Comparison of ENCODE assay signal across 16 cellular contexts in the genomic region with DNA sequence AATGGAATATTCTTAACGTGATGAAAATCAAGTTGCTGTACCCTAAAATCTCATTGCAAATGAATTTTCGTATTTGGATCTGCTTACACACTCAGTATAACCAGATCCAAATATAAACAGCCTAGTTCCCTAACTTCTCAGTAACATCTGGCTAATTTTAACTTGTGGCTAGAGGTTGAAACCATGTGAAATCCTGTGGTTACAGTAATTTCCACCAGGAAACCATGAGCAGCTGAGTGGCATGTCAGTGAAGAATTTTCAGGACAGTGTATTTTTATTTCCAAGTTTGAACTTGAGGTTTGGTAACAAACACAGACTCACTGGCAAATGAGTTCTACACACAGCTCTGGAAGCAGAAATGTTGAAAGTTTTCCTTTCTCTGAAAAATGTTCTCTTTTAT.
A peak's percentile ranks its signal among the peaks of the same experiment; 100 is the strongest.
DNase-seq lines count a peak whose midpoint lies in the region; TF ChIP-seq lines count a peak whose summit lies in the region.
"Had no signal": no experiment of that assay in that cellular context is flagged by ENCODE, and none has a peak within 500 bp of the region (broad histone marks: within the 10 kb centered on the region; RNA-seq: fewer than 3 reads in every experiment).

No MANE protein-coding gene starts in this region.

- H3K4me3 Mint-ChIP-seq in endodermal cell, result no peak overlapping the region
- H3K4me3 Mint-ChIP-seq: naive thymus-derived CD4-positive, alpha-beta T cell; stimulated activated naive B cell treated with anti-CD40 and anti-IgM and Interleukin-4, amounts not matched to agents 10 μg/mL and 1 μg/mL and 100 μg/mL, for 72 hours had no signal

- no peak overlapping the region for H3K4me2 ChIP-seq in mesendoderm (ENCODE audit: low read length)

- TF ChIP-seq CTCF in A673 (conservative IDR thresholded peaks at IDR 0.05; ENCODE audit: low read depth, low read length), result no peak
- no peak for TF ChIP-seq CTCF in endodermal cell (conservative IDR thresholded peaks at IDR 0.05)

- POLR2A ChIA-PET in A673 (lab: Charles Lee; ENCODE audit: low non-redundant PET), result no interaction called here

- no peak overlapping the region for H3K18ac ChIP-seq in mesendoderm (ENCODE audit: low read length)

- H3K27ac ChIP-seq in A673 (ENCODE audit: low read depth, low read length, poor library complexity, severe bottlenecking) (peak overlapping the region; percentile 84), mesendoderm (ENCODE audit: low read depth, low read length) (no peak overlapping the region), endodermal cell (ENCODE audit: low read depth, low read length) (no peak overlapping the region)
- H3K27ac ChIP-seq: gastroesophageal sphincter, spleen had no signal

- peaks cover 7% of the 10 kb centered on the region for H3K4me1 Mint-ChIP-seq in endodermal cell
- H3K4me1 Mint-ChIP-seq: naive thymus-derived CD4-positive, alpha-beta T cell; stimulated activated naive B cell treated with anti-CD40 and anti-IgM and Interleukin-4, amounts not matched to agents 10 μg/mL and 1 μg/mL and 100 μg/mL, for 72 hours had no signal

- H3K9ac ChIP-seq in mesendoderm (ENCODE audit: low read length) (no peak overlapping the region), endodermal cell (ENCODE audit: extremely low read depth, low read length, poor library complexity, severe bottlenecking) (no peak overlapping the region)

- H3K56ac ChIP-seq in mesendoderm (ENCODE audit: low read length), result no peak overlapping the region

- no peak overlapping the region for H2BK15ac ChIP-seq in mesendoderm (replicated peaks; ENCODE audit: low read depth)

- intact Hi-C loops in A673 (cut with micrococcal nuclease; ENCODE audit: unreplicated experiment), result loop anchor here (5.0 kb wide), 1 partner anchor 153 kb away; no protein-coding TSS in a partner anchor

- no peaks in the 10 kb centered on the region for H3K36me3 ChIP-seq in A673 (ENCODE audit: insufficient read depth, low read length, poor library complexity, severe bottlenecking)
- no peaks in the 10 kb centered on the region for H3K36me3 ChIP-seq in mesendoderm (ENCODE audit: control insufficient read depth, insufficient read depth, low read length)
- H3K36me3 ChIP-seq in endodermal cell (ENCODE audit: control insufficient read depth, insufficient read depth, low read length), result no peaks in the 10 kb centered on the region
- H3K36me3 ChIP-seq: gastroesophageal sphincter, spleen had no signal

- H3K79me2 ChIP-seq in mesendoderm (ENCODE audit: control insufficient read depth, insufficient read depth, low read length), result no peaks in the 10 kb centered on the region

- no peak overlapping the region for H4K8ac ChIP-seq in mesendoderm (ENCODE audit: low read depth, low read length)

- H2BK5ac ChIP-seq in mesendoderm (ENCODE audit: low read length), result no peak overlapping the region

- H3K4me1 ChIP-seq in A673 (ENCODE audit: insufficient read depth, low read length, poor library complexity, severe bottlenecking) (peaks cover 95% of the 10 kb centered on the region), mesendoderm (ENCODE audit: control insufficient read depth, low read depth, low read length) (no peaks in the 10 kb centered on the region), endodermal cell (ENCODE audit: control insufficient read depth, insufficient read depth, low read length) (no peaks in the 10 kb centered on the region)
- H3K4me1 ChIP-seq: gastroesophageal sphincter, spleen had no signal

- DNase-seq in A673 (ENCODE audit: low spot score) (peak; percentile 61), HT1080 (ENCODE audit: low read depth) (peak; percentile 21), OCI-M1 (lab: John Stamatoyannopoulos, UW) (peak; percentile 32), iris pigment epithelial cell (ENCODE audit: low read depth) (peak; percentile 48), mesendoderm (no peak), endodermal cell (no peak), NCI-H446 treated with DMSO at 0.1 percent for 48 hours (lab: John Stamatoyannopoulos, UW) (no peak), KG1 (lab: John Stamatoyannopoulos, UW) (no peak)
- DNase-seq: activated effector memory CD4-positive, alpha-beta T cell treated with anti-CD3 and anti-CD28 coated beads, Interleukin-2, amount 50 U/mL, for 16 hours; naive thymus-derived CD4-positive, alpha-beta T cell; NCI-H2107; spleen; stimulated activated naive B cell treated with anti-CD40 and anti-IgM and Interleukin-4, amounts not matched to agents 10 μg/mL and 1 μg/mL and 100 μg/mL, for 72 hours; T-helper 2 cell had no signal

- H3K27ac Mint-ChIP-seq in endodermal cell, result no peak overlapping the region
- H3K27ac Mint-ChIP-seq: naive thymus-derived CD4-positive, alpha-beta T cell; stimulated activated naive B cell treated with anti-CD40 and anti-IgM and Interleukin-4, amounts not matched to agents 10 μg/mL and 1 μg/mL and 100 μg/mL, for 72 hours; type B pancreatic cell had no signal

- H3K27me3 ChIP-seq in A673 (replicated peaks; ENCODE audit: insufficient read depth, low read depth, low read length, poor library complexity), result no peaks in the 10 kb centered on the region
- H3K27me3 ChIP-seq in mesendoderm (ENCODE audit: insufficient read depth, low read length, poor library complexity), result no peaks in the 10 kb centered on the region
- H3K27me3 ChIP-seq in endodermal cell (ENCODE audit: control insufficient read depth, insufficient read depth, low read length, poor library complexity, severe bottlenecking), result no peaks in the 10 kb centered on the region

- no TSS peak for BruUV-seq in A673 (replicated peaks; lab: Mats Ljungman, UMichigan)

- H3K23ac ChIP-seq in mesendoderm (ENCODE audit: low read length), result no peak overlapping the region

- CTCF ChIA-PET in A673 (lab: Charles Lee), result no interaction called here

- H3K9me3 Mint-ChIP-seq in endodermal cell, result no peaks in the 10 kb centered on the region

- H3K4me3 ChIP-seq in A673 (ENCODE audit: low read depth, low read length, poor library complexity, severe bottlenecking) (no peak overlapping the region), mesendoderm (ENCODE audit: low read length) (no peak overlapping the region), endodermal cell (ENCODE audit: low read length) (no peak overlapping the region)
- H3K4me3 ChIP-seq: gastroesophageal sphincter, spleen had no signal

- no peaks in the 10 kb centered on the region for H3K79me1 ChIP-seq in mesendoderm (ENCODE audit: low read length)

- H2BK120ac ChIP-seq in mesendoderm (ENCODE audit: low read depth, low read length), result no peak overlapping the region

- no peak overlapping the region for H2AK5ac ChIP-seq in mesendoderm (ENCODE audit: low read length)

- no peak overlapping the region for H3K4ac ChIP-seq in mesendoderm (ENCODE audit: low read depth, low read length)

- H3K9me3 ChIP-seq in A673 (ENCODE audit: low read depth, low read length, poor library complexity, severe bottlenecking) (no peaks in the 10 kb centered on the region), endodermal cell (ENCODE audit: control insufficient read depth, low read length) (no peaks in the 10 kb centered on the region)
- H3K9me3 ChIP-seq: gastroesophageal sphincter, spleen had no signal

- H4K5ac ChIP-seq in mesendoderm (ENCODE audit: low read length), result no peak overlapping the region

- no CpG with 5 or more reads among the region's 2 CpGs for WGBS in mesendoderm (ENCODE audit: extremely low coverage, insufficient coverage, low lambda C conversion rate)
- WGBS in endodermal cell (ENCODE audit: insufficient coverage in 1 of 2, insufficient read length in 1 of 2), 2 experiments, result 100% methylated on average over 2 of the region's 2 CpGs; no CpG with 5 or more reads in 1 of the 2 experiments

- H3K27me3 Mint-ChIP-seq in endodermal cell (ENCODE audit: insufficient read depth), result no peaks in the 10 kb centered on the region
- H3K27me3 Mint-ChIP-seq: stimulated activated naive B cell treated with anti-CD40 and anti-IgM and Interleukin-4, amounts not matched to agents 10 μg/mL and 1 μg/mL and 100 μg/mL, for 72 hours had no signal

- H3K36me3 Mint-ChIP-seq in endodermal cell (ENCODE audit: low read depth), result no peaks in the 10 kb centered on the region
- H3K36me3 Mint-ChIP-seq: naive thymus-derived CD4-positive, alpha-beta T cell; stimulated activated naive B cell treated with anti-CD40 and anti-IgM and Interleukin-4, amounts not matched to agents 10 μg/mL and 1 μg/mL and 100 μg/mL, for 72 hours; type B pancreatic cell had no signal

Comparison
In these comparisons a context has a peak if more than half of its experiments do, and no peak if none do; other contexts are left out.
1. DNase-seq: peak in A673 (single experiment), HT1080 (single experiment), OCI-M1 (single experiment) and iris pigment epithelial cell (single experiment); none in mesendoderm (single experiment), endodermal cell (single experiment), NCI-H446 treated with DMSO at 0.1 percent for 48 hours (single experiment) and KG1 (single experiment).